Comparison of ENCODE assay signal across 11 cellular contexts in the genomic region with DNA sequence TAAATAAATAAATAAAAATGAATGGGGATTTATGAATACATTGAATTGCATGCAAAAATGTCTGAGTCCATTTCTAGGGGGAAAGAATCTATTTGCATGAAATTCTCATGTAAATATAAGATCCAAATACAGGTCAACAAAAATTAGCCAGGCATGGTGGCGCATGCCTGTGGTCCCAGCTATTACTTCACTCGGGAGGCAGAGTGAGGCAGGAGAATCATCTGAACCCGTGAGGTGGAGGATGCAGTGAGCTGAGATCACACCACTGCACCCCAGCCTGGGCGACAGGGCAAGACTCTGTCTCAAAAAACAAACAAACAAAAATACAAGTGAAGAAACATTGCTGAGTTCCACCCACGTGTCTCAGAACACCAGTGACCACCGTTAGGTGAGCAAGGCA. TPM values are rescaled to one million over a fixed set of nuclear protein-coding genes. Genes with fewer than 3 reads are reported as not detected.
A peak's percentile ranks its signal among the peaks of the same experiment; 100 is the strongest.
DNase-seq lines count a peak whose midpoint lies in the region; ATAC-seq and TF ChIP-seq lines count a peak whose summit lies in the region.
"Had no signal": no experiment of that assay in that cellular context is flagged by ENCODE, and none has a peak within 500 bp of the region (broad histone marks: within the 10 kb centered on the region; RNA-seq: fewer than 3 reads in every experiment).

No MANE protein-coding gene starts in this region.

- no peak overlapping the region for H3K9ac ChIP-seq in fibroblast of lung (ENCODE audit: insufficient read depth, low read length)
- H3K9ac ChIP-seq: neural progenitor cell had no signal

- peaks cover 60% of the 10 kb centered on the region for H3K4me1 Mint-ChIP-seq in activated CD4-positive, alpha-beta T cell treated with anti-CD3 and anti-CD28 coated beads, Interleukin-2, amount 10 ng/mL, durations not matched to agents 7 days and 5 days
- peaks cover 52% of the 10 kb centered on the region for H3K4me1 Mint-ChIP-seq in stimulated activated effector memory CD8-positive, alpha-beta T cell treated with anti-CD3 and anti-CD28 coated beads, Interleukin-12 subunit alpha, Interleukin-12 subunit beta, amount 100 ng/mL, for 72 hours

- H3K9me3 ChIP-seq in fibroblast of lung (ENCODE audit: control insufficient read depth, insufficient read depth, low read depth, low read length), result no peaks in the 10 kb centered on the region
- H3K9me3 ChIP-seq in gastrocnemius medialis, result no peaks in the 10 kb centered on the region

- H3K4me1 ChIP-seq in fibroblast of lung (ENCODE audit: control insufficient read depth, extremely low read depth, insufficient read depth, low read length) (peaks cover 52% of the 10 kb centered on the region), gastrocnemius medialis (peaks cover 72 to 74% of the 10 kb centered on the region in 2 donors)

- H3K4me2 ChIP-seq in fibroblast of lung (ENCODE audit: extremely low read depth, insufficient read depth, low read length), result no peak overlapping the region
- H3K4me2 ChIP-seq: neural progenitor cell had no signal

- no peak for ATAC-seq in stimulated activated effector memory CD8-positive, alpha-beta T cell treated with anti-CD3 and anti-CD28 coated beads, Interleukin-12 subunit alpha, Interleukin-12 subunit beta, amount 100 ng/mL, for 72 hours
- no peak for ATAC-seq in gastrocnemius medialis
- no peak for ATAC-seq in HG03460 (IDR thresholded peaks at IDR 0.05; ENCODE audit: unreplicated experiment)
- ATAC-seq: esophagus mucosa had no signal

- H3K27me3 ChIP-seq in fibroblast of lung (ENCODE audit: control insufficient read depth, insufficient read depth, low read length), result no peaks in the 10 kb centered on the region
- H3K27me3 ChIP-seq in gastrocnemius medialis, result no peaks in the 10 kb centered on the region
- H3K27me3 ChIP-seq: neural progenitor cell had no signal

- H3K36me3 ChIP-seq in fibroblast of lung (ENCODE audit: control insufficient read depth, insufficient read depth, low read length) (no peaks in the 10 kb centered on the region), gastrocnemius medialis (no peaks in the 10 kb centered on the region)
- H3K36me3 ChIP-seq: neural progenitor cell had no signal

- no peaks in the 10 kb centered on the region for H4K20me1 ChIP-seq in fibroblast of lung (ENCODE audit: control insufficient read depth, extremely low read depth, insufficient read depth, low read length)

- CTCF ChIA-PET in activated CD4-positive, alpha-beta T cell treated with anti-CD3 and anti-CD28 coated beads, Interleukin-2, amount 10 ng/mL, durations not matched to agents 7 days and 5 days (lab: Charles Lee), result no interaction called here
- CTCF ChIA-PET in RWPE1 (lab: Yijun Ruan, JAX), result no interaction called here

- H3K27ac ChIP-seq in RWPE1 (peak overlapping the region; percentile 91), fibroblast of lung (ENCODE audit: insufficient read depth, low read length) (peak overlapping the region; percentile 14), gastrocnemius medialis (no peak overlapping the region)
- H3K27ac ChIP-seq: neural progenitor cell had no signal

- intact Hi-C loops in gastrocnemius medialis (cut with DNase I; ENCODE audit: low total_unique reads), result no loop called here

- H3K4me3 ChIP-seq in fibroblast of lung (replicated peaks in 1 of 4; ENCODE audit: control extremely low read depth in 1 of 4, insufficient read depth in 1 of 4, low read depth in 3 of 4, low read length in 4 of 4) (no peak overlapping the region), gastrocnemius medialis (no peak overlapping the region)
- H3K4me3 ChIP-seq: neural progenitor cell had no signal

- no peak overlapping the region for H3K4me3 Mint-ChIP-seq in activated CD4-positive, alpha-beta T cell treated with anti-CD3 and anti-CD28 coated beads, Interleukin-2, amount 10 ng/mL, durations not matched to agents 7 days and 5 days
- peak overlapping the region; percentile 29 for H3K4me3 Mint-ChIP-seq in stimulated activated effector memory CD8-positive, alpha-beta T cell treated with anti-CD3 and anti-CD28 coated beads, Interleukin-12 subunit alpha, Interleukin-12 subunit beta, amount 100 ng/mL, for 72 hours
- H3K4me3 Mint-ChIP-seq: immature natural killer cell, neural progenitor cell had no signal

- TF ChIP-seq CTCF in RWPE1 (conservative IDR thresholded peaks at IDR 0.05; ENCODE audit: low read depth), result no peak
- no peak for TF ChIP-seq CTCF in fibroblast of lung (conservative IDR thresholded peaks at IDR 0.05 in 1 of 2, IDR thresholded peaks at IDR 0.05 in 1 of 2; ENCODE audit: low read depth in 1 of 2, low read length in 2 of 2)
- no peak for TF ChIP-seq CTCF in gastrocnemius medialis (IDR thresholded peaks at IDR 0.05 in 4 of 5, conservative IDR thresholded peaks at IDR 0.05 in 1 of 5)

- H3K36me3 Mint-ChIP-seq in activated CD4-positive, alpha-beta T cell treated with anti-CD3 and anti-CD28 coated beads, Interleukin-2, amount 10 ng/mL, durations not matched to agents 7 days and 5 days (ENCODE audit: low read depth), result peaks cover 17% of the 10 kb centered on the region
- H3K36me3 Mint-ChIP-seq in stimulated activated effector memory CD8-positive, alpha-beta T cell treated with anti-CD3 and anti-CD28 coated beads, Interleukin-12 subunit alpha, Interleukin-12 subunit beta, amount 100 ng/mL, for 72 hours, result peaks cover 5% of the 10 kb centered on the region
- H3K36me3 Mint-ChIP-seq: immature natural killer cell had no signal

- TF ChIP-seq POLR2A in gastrocnemius medialis (IDR thresholded peaks at IDR 0.05), result no peak

- H3K27ac Mint-ChIP-seq in activated CD4-positive, alpha-beta T cell treated with anti-CD3 and anti-CD28 coated beads, Interleukin-2, amount 10 ng/mL, durations not matched to agents 7 days and 5 days, result peak overlapping the region; percentile 69
- peak overlapping the region; percentile 26 for H3K27ac Mint-ChIP-seq in stimulated activated effector memory CD8-positive, alpha-beta T cell treated with anti-CD3 and anti-CD28 coated beads, Interleukin-12 subunit alpha, Interleukin-12 subunit beta, amount 100 ng/mL, for 72 hours
- H3K27ac Mint-ChIP-seq: neural progenitor cell had no signal

- no peak overlapping the region for H2AFZ ChIP-seq in fibroblast of lung (ENCODE audit: low read length)
- H2AFZ ChIP-seq: neural progenitor cell had no signal

- no peaks in the 10 kb centered on the region for H3K27me3 Mint-ChIP-seq in activated CD4-positive, alpha-beta T cell treated with anti-CD3 and anti-CD28 coated beads, Interleukin-2, amount 10 ng/mL, durations not matched to agents 7 days and 5 days

- no peak for DNase-seq in activated CD4-positive, alpha-beta T cell treated with anti-CD3 and anti-CD28 coated beads, Interleukin-2, amount 10 ng/mL, durations not matched to agents 7 days and 5 days
- DNase-seq in activated CD4-positive, alpha-beta T cell treated with anti-CD3 and anti-CD28 coated beads, Interleukin-2, amount 50 U/mL, for 1 hour, result no peak
- DNase-seq in RWPE1 (ENCODE audit: low spot score), result no peak
- no peak for DNase-seq in fibroblast of lung (ENCODE audit: low read depth in 2 of 2)
- no peak for DNase-seq in stimulated activated effector memory CD8-positive, alpha-beta T cell treated with anti-CD3 and anti-CD28 coated beads, Interleukin-12 subunit alpha, Interleukin-12 subunit beta, amount 100 ng/mL, for 72 hours (ENCODE audit: low spot score in 2 of 2)
- no peak for DNase-seq in gastrocnemius medialis
- no peak for DNase-seq in anterior cingulate cortex (lab: John Stamatoyannopoulos, UW)
- DNase-seq: immature natural killer cell had no signal

- POLR2A ChIA-PET in activated CD4-positive, alpha-beta T cell treated with anti-CD3 and anti-CD28 coated beads, Interleukin-2, amount 10 ng/mL, durations not matched to agents 7 days and 5 days (lab: Charles Lee), result no interaction called here
- POLR2A ChIA-PET in RWPE1 (lab: Yijun Ruan, JAX; ENCODE audit: low non-redundant PET), result no interaction called here

- no peaks in the 10 kb centered on the region for H3K9me3 Mint-ChIP-seq in activated CD4-positive, alpha-beta T cell treated with anti-CD3 and anti-CD28 coated beads, Interleukin-2, amount 10 ng/mL, durations not matched to agents 7 days and 5 days
- no peaks in the 10 kb centered on the region for H3K9me3 Mint-ChIP-seq in stimulated activated effector memory CD8-positive, alpha-beta T cell treated with anti-CD3 and anti-CD28 coated beads, Interleukin-12 subunit alpha, Interleukin-12 subunit beta, amount 100 ng/mL, for 72 hours
- H3K9me3 Mint-ChIP-seq: immature natural killer cell had no signal

- H3K79me2 ChIP-seq in fibroblast of lung (ENCODE audit: control insufficient read depth, insufficient read depth, low read length), result peaks cover 75% of the 10 kb centered on the region

- in situ Hi-C loops in gastrocnemius medialis (cut with MboI; ENCODE audit: low sequenced_read_pairs in 4 of 4), result no loop called here

RNA-seq across cellular contexts. Expression of gene PACSIN2, which starts 17.4 kb away (rescaled TPM):
- 10 to 100 TPM; 32.3 to 35.8 TPM for total RNA-seq in activated CD4-positive, alpha-beta T cell treated with anti-CD3 and anti-CD28 coated beads, Interleukin-2, amount 10 ng/mL, durations not matched to agents 7 days and 5 days
- total RNA-seq in fibroblast of lung (25.4 and 30.1 TPM in 2 replicates), gastrocnemius medialis (10 to 100 TPM; 37.3 to 45.9 (median 39.8) TPM)
- polyA plus RNA-seq in fibroblast of lung, result 41.4 and 55.3 TPM in 2 replicates
- 28.6 and 40.8 TPM in 2 replicates for polyA plus RNA-seq in fibroblast of lung (2012)
- 18.3 and 26.8 TPM in 2 replicates for polyA minus RNA-seq in fibroblast of lung (ENCODE audit: low replicate concordance)

Comparison
In these comparisons a context has a peak if more than half of its experiments do, and no peak if none do; other contexts are left out.
1. H3K27ac ChIP-seq: peak in RWPE1 (single experiment) and fibroblast of lung (single experiment); none in gastrocnemius medialis (0 of 4).